22 cellular contexts compared by ENCODE assay signal in genomic region chr1:101261629-101262028, GRCh38. TPM values are rescaled to one million over a fixed set of nuclear protein-coding genes. Genes with fewer than 3 reads are reported as not detected.
DNase-seq lines count a peak whose midpoint lies in the region; ATAC-seq lines count a peak whose summit lies in the region.
"Had no signal": no experiment of that assay in that cellular context is flagged by ENCODE, and none has a peak within 500 bp of the region (broad histone marks: within the 10 kb centered on the region; RNA-seq: fewer than 3 reads in every experiment).

No MANE protein-coding gene starts in this region.

- DNase-seq in activated T-cell treated with anti-CD3 and anti-CD28 coated beads, Interleukin-2, amount 50 U/mL, for 72 hours = no peak
- DNase-seq in activated T-cell treated with anti-CD3 and anti-CD28 coated beads, Interleukin-2, amount 50 U/mL, for 4 hours = no peak
- no peak for DNase-seq in effector memory CD4-positive, alpha-beta T cell
- DNase-seq in NK-92 treated with Interleukin-12 subunit alpha and Interleukin-12 subunit beta, amount 100 ng/mL, for 24 hours (lab: John Stamatoyannopoulos, UW) = no peak
- DNase-seq in hippocampal formation (lab: John Stamatoyannopoulos, UW) (no peak), ureter (ENCODE audit: low spot score) (no peak)
- DNase-seq: activated CD4-positive, alpha-beta T cell treated with anti-CD3 and anti-CD28 coated beads for 1 hour; activated T-cell treated with anti-CD3 and anti-CD28 coated beads for 4 hours; DMS79; HFFc6; Karpas-422; NCI-H1092 treated with DMSO at 0.1 percent for 48 hours; NCI-H2081 treated with DMSO at 0.1 percent for 48 hours; NCI-H526 treated with DMSO at 0.1 percent for 48 hours; SJCRH30; stimulated activated CD4-positive, alpha-beta T cell treated with anti-CD3 and anti-CD28 coated beads, Interleukin-12 subunit alpha, Interleukin-12 subunit beta, amount 100 ng/mL, for 4 hours; T-helper 9 cell; thyroid gland had no signal

- peak overlapping the region; percentile 28 for H3K27ac ChIP-seq in KOPT-K1 (ENCODE audit: low read depth, low read length, poor library complexity, severe bottlenecking)
- peak overlapping the region; percentile 3 for H3K27ac ChIP-seq in effector memory CD4-positive, alpha-beta T cell (ENCODE audit: insufficient read depth, low read length, poor library complexity, severe bottlenecking)
- peak overlapping the region; percentile 6 for H3K27ac ChIP-seq in skeletal muscle tissue (ENCODE audit: low read depth, low read length)
- H3K27ac ChIP-seq: SJCRH30, thyroid gland had no signal

- H3K4me1 ChIP-seq in effector memory CD4-positive, alpha-beta T cell (ENCODE audit: control insufficient read depth, insufficient read depth, low read length, poor library complexity, severe bottlenecking) = peaks cover 75% of the 10 kb centered on the region
- peaks cover 0 to 2% (median 0%) of the 10 kb centered on the region in 3 donors for H3K4me1 ChIP-seq in skeletal muscle tissue (ENCODE audit: control insufficient read depth in 3 of 3, insufficient read depth in 3 of 3, low read length in 3 of 3)
- H3K4me1 ChIP-seq: thyroid gland had no signal

- no peaks in the 10 kb centered on the region for H3K27me3 Mint-ChIP-seq in activated T-cell treated with anti-CD3 and anti-CD28 coated beads, Interleukin-2, amount 50 U/mL, for 72 hours (ENCODE audit: low read depth)
- H3K27me3 Mint-ChIP-seq in activated T-cell treated with anti-CD3 and anti-CD28 coated beads, Interleukin-2, amount 50 U/mL, for 4 hours (ENCODE audit: low read depth) = no peaks in the 10 kb centered on the region

- H3K36me3 ChIP-seq in KOPT-K1 (ENCODE audit: insufficient read depth, low read length) = no peaks in the 10 kb centered on the region
- no peaks in the 10 kb centered on the region for H3K36me3 ChIP-seq in effector memory CD4-positive, alpha-beta T cell (ENCODE audit: control insufficient read depth, insufficient read depth, low read length)
- H3K36me3 ChIP-seq in skeletal muscle tissue (ENCODE audit: control insufficient read depth in 3 of 3, insufficient read depth in 3 of 3, low read length in 3 of 3) = no peaks in the 10 kb centered on the region
- H3K36me3 ChIP-seq: cardiac muscle cell, SJCRH30, thyroid gland had no signal

- peak overlapping the region; percentile 91 for H3K27ac Mint-ChIP-seq in activated T-cell treated with anti-CD3 and anti-CD28 coated beads, Interleukin-2, amount 50 U/mL, for 72 hours
- H3K27ac Mint-ChIP-seq: HFFc6 had no signal

- no peak for ATAC-seq in activated T-cell treated with anti-CD3 and anti-CD28 coated beads, Interleukin-2, amount 50 U/mL, for 72 hours (replicated peaks in 1 of 2)
- no peak for ATAC-seq in activated T-cell treated with anti-CD3 and anti-CD28 coated beads, Interleukin-2, amount 50 U/mL, for 4 hours

- no peaks in the 10 kb centered on the region for H3K9me3 Mint-ChIP-seq in activated T-cell treated with anti-CD3 and anti-CD28 coated beads, Interleukin-2, amount 50 U/mL, for 72 hours
- H3K9me3 Mint-ChIP-seq in activated T-cell treated with anti-CD3 and anti-CD28 coated beads, Interleukin-2, amount 50 U/mL, for 4 hours = no peaks in the 10 kb centered on the region
- H3K9me3 Mint-ChIP-seq: HFFc6 had no signal

- no peaks in the 10 kb centered on the region for H3K27me3 ChIP-seq in effector memory CD4-positive, alpha-beta T cell (replicated peaks; ENCODE audit: control insufficient read depth, insufficient read depth, low read length, poor library complexity, severe bottlenecking)
- H3K27me3 ChIP-seq in skeletal muscle tissue (ENCODE audit: control insufficient read depth in 3 of 3, insufficient read depth in 3 of 3, low read length in 3 of 3) = peaks cover 0 to 4% (median 0%) of the 10 kb centered on the region in 3 donors
- H3K27me3 ChIP-seq: cardiac muscle cell, SJCRH30, thyroid gland had no signal

- H3K4me1 Mint-ChIP-seq in activated T-cell treated with anti-CD3 and anti-CD28 coated beads, Interleukin-2, amount 50 U/mL, for 72 hours (ENCODE audit: low read depth) = peaks cover 77% of the 10 kb centered on the region
- H3K4me1 Mint-ChIP-seq in activated T-cell treated with anti-CD3 and anti-CD28 coated beads, Interleukin-2, amount 50 U/mL, for 4 hours (ENCODE audit: low read depth) = peaks cover 85% of the 10 kb centered on the region

- no peak overlapping the region for H3K4me3 ChIP-seq in effector memory CD4-positive, alpha-beta T cell (ENCODE audit: insufficient read depth, low read depth, low read length, poor library complexity, severe bottlenecking)
- no peak overlapping the region for H3K4me3 ChIP-seq in skeletal muscle tissue (ENCODE audit: low read length in 3 of 3)
- H3K4me3 ChIP-seq: cardiac muscle cell, SJCRH30, thyroid gland had no signal

- H3K9ac ChIP-seq in skeletal muscle tissue (ENCODE audit: low read depth in 1 of 3, low read length in 3 of 3) = no peak overlapping the region

- peak overlapping the region; percentile 45 to 72 for H3K4me3 Mint-ChIP-seq in activated T-cell treated with anti-CD3 and anti-CD28 coated beads, Interleukin-2, amount 50 U/mL, for 72 hours
- H3K4me3 Mint-ChIP-seq in activated T-cell treated with anti-CD3 and anti-CD28 coated beads, Interleukin-2, amount 50 U/mL, for 4 hours = no peak overlapping the region
- H3K4me3 Mint-ChIP-seq: HFFc6 had no signal

- H3K9me3 ChIP-seq in KOPT-K1 (ENCODE audit: insufficient read depth, low read length, poor library complexity, severe bottlenecking) (no peaks in the 10 kb centered on the region), skeletal muscle tissue (ENCODE audit: control insufficient read depth in 3 of 3, low read length in 3 of 3) (no peaks in the 10 kb centered on the region)
- no peaks in the 10 kb centered on the region for H3K9me3 ChIP-seq in effector memory CD4-positive, alpha-beta T cell (ENCODE audit: control insufficient read depth, low read length)
- H3K9me3 ChIP-seq: SJCRH30, thyroid gland had no signal

- no peaks in the 10 kb centered on the region for H3K36me3 Mint-ChIP-seq in activated T-cell treated with anti-CD3 and anti-CD28 coated beads, Interleukin-2, amount 50 U/mL, for 72 hours (ENCODE audit: insufficient read depth in 2 of 2)
- no peaks in the 10 kb centered on the region for H3K36me3 Mint-ChIP-seq in activated T-cell treated with anti-CD3 and anti-CD28 coated beads, Interleukin-2, amount 50 U/mL, for 4 hours (ENCODE audit: insufficient read depth)

RNA-seq across cellular contexts. Expression of gene S1PR1, which starts 24.8 kb away (rescaled TPM):
- total RNA-seq in activated T-cell treated with anti-CD3 and anti-CD28 coated beads, Interleukin-2, amount 50 U/mL, for 72 hours = 100 to 1,000 TPM; 135 to 157 TPM
- 100 to 1,000 TPM in 2 of 3 donors, 10 to 100 TPM in 1; 97.7 to 112 (median 111) TPM for total RNA-seq in activated T-cell treated with anti-CD3 and anti-CD28 coated beads, Interleukin-2, amount 50 U/mL, for 4 hours
- total RNA-seq in skeletal muscle tissue (21.9 TPM), ureter (38.7 TPM)
- total RNA-seq: HT-29 had no signal
